Comparison of ENCODE assay signal across 8 cellular contexts in the genomic region with DNA sequence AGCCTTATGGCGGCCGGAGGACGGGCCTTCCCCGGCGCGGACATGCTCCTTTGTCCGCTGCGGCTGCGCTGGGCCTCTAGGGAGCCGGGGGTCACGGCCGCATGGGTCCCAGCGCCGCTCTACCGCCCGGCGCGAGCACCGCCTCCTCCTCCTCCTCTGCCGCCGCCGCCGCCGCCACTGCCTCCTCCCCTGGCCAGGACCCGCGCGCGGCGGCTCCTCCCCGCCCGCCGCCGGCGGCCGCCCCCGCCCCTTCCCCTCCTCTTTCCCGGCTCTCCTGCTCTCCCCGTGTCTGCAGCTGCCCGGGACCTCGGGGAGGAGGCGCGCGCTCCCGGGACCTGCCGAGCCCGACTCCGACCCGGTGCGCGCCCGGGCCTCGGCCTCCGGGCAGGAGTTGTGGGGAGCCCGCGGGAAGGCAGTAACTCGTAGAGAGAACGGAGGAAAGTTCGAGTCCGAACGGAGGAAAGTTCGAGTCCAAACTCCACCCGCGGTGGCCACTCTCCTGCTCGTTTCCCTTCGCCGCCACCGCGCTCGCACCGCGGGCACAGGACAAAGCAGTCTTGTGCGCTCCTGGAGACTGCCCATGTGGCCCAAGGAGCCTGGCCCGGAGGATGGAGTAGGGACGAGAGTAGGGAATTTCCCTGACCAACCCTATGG. TPM values are rescaled to one million over a fixed set of nuclear protein-coding genes. Genes with fewer than 3 reads are reported as not detected.
DNase-seq lines count a peak whose midpoint lies in the region; ATAC-seq and TF ChIP-seq lines count a peak whose summit lies in the region.

A gene with protein sequence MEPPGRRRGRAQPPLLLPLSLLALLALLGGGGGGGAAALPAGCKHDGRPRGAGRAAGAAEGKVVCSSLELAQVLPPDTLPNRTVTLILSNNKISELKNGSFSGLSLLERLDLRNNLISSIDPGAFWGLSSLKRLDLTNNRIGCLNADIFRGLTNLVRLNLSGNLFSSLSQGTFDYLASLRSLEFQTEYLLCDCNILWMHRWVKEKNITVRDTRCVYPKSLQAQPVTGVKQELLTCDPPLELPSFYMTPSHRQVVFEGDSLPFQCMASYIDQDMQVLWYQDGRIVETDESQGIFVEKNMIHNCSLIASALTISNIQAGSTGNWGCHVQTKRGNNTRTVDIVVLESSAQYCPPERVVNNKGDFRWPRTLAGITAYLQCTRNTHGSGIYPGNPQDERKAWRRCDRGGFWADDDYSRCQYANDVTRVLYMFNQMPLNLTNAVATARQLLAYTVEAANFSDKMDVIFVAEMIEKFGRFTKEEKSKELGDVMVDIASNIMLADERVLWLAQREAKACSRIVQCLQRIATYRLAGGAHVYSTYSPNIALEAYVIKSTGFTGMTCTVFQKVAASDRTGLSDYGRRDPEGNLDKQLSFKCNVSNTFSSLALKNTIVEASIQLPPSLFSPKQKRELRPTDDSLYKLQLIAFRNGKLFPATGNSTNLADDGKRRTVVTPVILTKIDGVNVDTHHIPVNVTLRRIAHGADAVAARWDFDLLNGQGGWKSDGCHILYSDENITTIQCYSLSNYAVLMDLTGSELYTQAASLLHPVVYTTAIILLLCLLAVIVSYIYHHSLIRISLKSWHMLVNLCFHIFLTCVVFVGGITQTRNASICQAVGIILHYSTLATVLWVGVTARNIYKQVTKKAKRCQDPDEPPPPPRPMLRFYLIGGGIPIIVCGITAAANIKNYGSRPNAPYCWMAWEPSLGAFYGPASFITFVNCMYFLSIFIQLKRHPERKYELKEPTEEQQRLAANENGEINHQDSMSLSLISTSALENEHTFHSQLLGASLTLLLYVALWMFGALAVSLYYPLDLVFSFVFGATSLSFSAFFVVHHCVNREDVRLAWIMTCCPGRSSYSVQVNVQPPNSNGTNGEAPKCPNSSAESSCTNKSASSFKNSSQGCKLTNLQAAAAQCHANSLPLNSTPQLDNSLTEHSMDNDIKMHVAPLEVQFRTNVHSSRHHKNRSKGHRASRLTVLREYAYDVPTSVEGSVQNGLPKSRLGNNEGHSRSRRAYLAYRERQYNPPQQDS (N-terminal part only) (minus strand): TSS at position 179 of the 654 bp plus-strand sequence. CDS start 282 bp downstream, outside the sequence.

- H3K27me3 ChIP-seq in HUES48 (ENCODE audit: control insufficient read depth, insufficient read depth, low read length) (peaks cover 12% of the 10 kb centered on the region), SJSA1 (replicated peaks) (no peaks in the 10 kb centered on the region), brain microvascular endothelial cell (replicated peaks) (no peaks in the 10 kb centered on the region), iPS-15b (ENCODE audit: control insufficient read depth, insufficient read depth, low read length) (no peaks in the 10 kb centered on the region)

- no peak for ATAC-seq in HG03439 (IDR thresholded peaks at IDR 0.05; ENCODE audit: unreplicated experiment)

- no peaks in the 10 kb centered on the region for H3K9me3 ChIP-seq in HUES48 (ENCODE audit: control insufficient read depth, insufficient read depth, low read length)
- H3K9me3 ChIP-seq in SJSA1 (replicated peaks), result no peaks in the 10 kb centered on the region
- no peaks in the 10 kb centered on the region for H3K9me3 ChIP-seq in iPS-15b (ENCODE audit: control insufficient read depth, insufficient read depth, low read length)

- in situ Hi-C loops in brain microvascular endothelial cell (cut with HindIII; ENCODE audit: low pct_ligation_motif_present, low sequenced_read_pairs), result no loop called here

- no peaks in the 10 kb centered on the region for H3K36me3 ChIP-seq in HUES48 (ENCODE audit: control insufficient read depth, insufficient read depth, low read length)
- no peaks in the 10 kb centered on the region for H3K36me3 ChIP-seq in SJSA1
- no peaks in the 10 kb centered on the region for H3K36me3 ChIP-seq in brain microvascular endothelial cell (replicated peaks)
- H3K36me3 ChIP-seq in iPS-15b (ENCODE audit: control insufficient read depth, insufficient read depth, low read length), result no peaks in the 10 kb centered on the region

- peak within 1 kb of the TSS; percentile 95 for H3K9ac ChIP-seq in HUES48 (ENCODE audit: low read depth, low read length)
- H3K9ac ChIP-seq in iPS-15b (ENCODE audit: low read depth, low read length), result peak within 1 kb of the TSS; percentile 87

- TF ChIP-seq CTCF in brain microvascular endothelial cell (IDR thresholded peaks at IDR 0.05; ENCODE audit: low read depth, low read length, missing control alignments), result no peak
- TF ChIP-seq CTCF in retinal pigment epithelial cell (conservative IDR thresholded peaks at IDR 0.05; ENCODE audit: low read depth, low read length), result no peak

- H3K4me1 ChIP-seq in HUES48 (ENCODE audit: control insufficient read depth, insufficient read depth, low read length), result peaks cover 20% of the 10 kb centered on the region
- peaks cover 5% of the 10 kb centered on the region for H3K4me1 ChIP-seq in SJSA1 (replicated peaks)
- H3K4me1 ChIP-seq in iPS-15b (ENCODE audit: control insufficient read depth, insufficient read depth, low read length), result peaks cover 3% of the 10 kb centered on the region

- H3K4me3 ChIP-seq in HUES48 (ENCODE audit: low read depth, low read length) (peak within 1 kb of the TSS; percentile 88), SJSA1 (peak within 1 kb of the TSS; percentile 57), brain microvascular endothelial cell (ENCODE audit: low read depth, low read length) (peak within 1 kb of the TSS; percentile 76), iPS-15b (ENCODE audit: low read depth, low read length) (peak within 1 kb of the TSS; percentile 75), retinal pigment epithelial cell (ENCODE audit: low read length) (peak within 1 kb of the TSS; percentile 64)

- DNase-seq in NOMO-1 (lab: John Stamatoyannopoulos, UW; ENCODE audit: unreplicated experiment in 2 of 2) (peak; percentile 7), NOMO-1 treated with dmso at 0.1 percent for 144 hours (lab: John Stamatoyannopoulos, UW; ENCODE audit: unreplicated experiment) (no peak), SJSA1 (ENCODE audit: low read depth in 1 of 2, low spot score in 2 of 2) (peak; percentile 41 to 56), brain microvascular endothelial cell (peak; percentile 38), retinal pigment epithelial cell (ENCODE audit: low read depth) (no peak)

- H3K27ac ChIP-seq in HUES48 (ENCODE audit: low read depth, low read length) (peak within 1 kb of the TSS; percentile 89), SJSA1 (peak within 1 kb of the TSS; percentile 66; the same call in 1 of the 2 replicates), brain microvascular endothelial cell (peak within 1 kb of the TSS; percentile 75)

RNA-seq across cellular contexts. Expression of the gene that starts here (rescaled TPM):
- total RNA-seq in SJSA1 (2014; rRNA removed; shearing (Covaris generic)), result 6.8 and 9.4 TPM in 2 replicates

Comparison
In these comparisons a context has a peak if more than half of its experiments do, and no peak if none do; other contexts are left out.
1. DNase-seq: peak in NOMO-1 (2 of 2), SJSA1 (2 of 2) and brain microvascular endothelial cell (single experiment); none in NOMO-1 treated with dmso at 0.1 percent for 144 hours (single experiment) and retinal pigment epithelial cell (single experiment).
2. Peak in every context shown above with its lines, with median percentiles within 50 percentile points of each other: H3K27ac ChIP-seq and H3K4me3 ChIP-seq.